1 cellular context compared by ENCODE assay signal in genomic region chr15:77480859-77481258, GRCh38.
TF ChIP-seq lines count a peak whose summit lies in the region.

No MANE protein-coding gene starts in this region.

TF ChIP-seq in SK-N-SH, 30 proteins besides CTCF, POLR2A, EP300 and RAD21 (continued from another document):
- TF ChIP-seq, protein P1, sequence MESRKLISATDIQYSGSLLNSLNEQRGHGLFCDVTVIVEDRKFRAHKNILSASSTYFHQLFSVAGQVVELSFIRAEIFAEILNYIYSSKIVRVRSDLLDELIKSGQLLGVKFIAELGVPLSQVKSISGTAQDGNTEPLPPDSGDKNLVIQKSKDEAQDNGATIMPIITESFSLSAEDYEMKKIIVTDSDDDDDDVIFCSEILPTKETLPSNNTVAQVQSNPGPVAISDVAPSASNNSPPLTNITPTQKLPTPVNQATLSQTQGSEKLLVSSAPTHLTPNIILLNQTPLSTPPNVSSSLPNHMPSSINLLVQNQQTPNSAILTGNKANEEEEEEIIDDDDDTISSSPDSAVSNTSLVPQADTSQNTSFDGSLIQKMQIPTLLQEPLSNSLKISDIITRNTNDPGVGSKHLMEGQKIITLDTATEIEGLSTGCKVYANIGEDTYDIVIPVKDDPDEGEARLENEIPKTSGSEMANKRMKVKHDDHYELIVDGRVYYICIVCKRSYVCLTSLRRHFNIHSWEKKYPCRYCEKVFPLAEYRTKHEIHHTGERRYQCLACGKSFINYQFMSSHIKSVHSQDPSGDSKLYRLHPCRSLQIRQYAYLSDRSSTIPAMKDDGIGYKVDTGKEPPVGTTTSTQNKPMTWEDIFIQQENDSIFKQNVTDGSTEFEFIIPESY (IDR thresholded peaks at IDR 0.05; ENCODE audit: borderline replicate concordance, low read depth): no peak
- TF ChIP-seq REST (IDR thresholded peaks at IDR 0.05; ENCODE audit: low read depth, low read length): no peak
- TF ChIP-seq MAX (IDR thresholded peaks at IDR 0.05; ENCODE audit: low read depth): no peak
- TF ChIP-seq FOXJ3 (CRISPR knock-in tag; IDR thresholded peaks at IDR 0.05): no peak
- TF ChIP-seq TCF12 (IDR thresholded peaks at IDR 0.05): no peak
- TF ChIP-seq MEF2A (IDR thresholded peaks at IDR 0.05; ENCODE audit: borderline replicate concordance, low read depth): no peak
TF ChIP-seq in SK-N-SH: peak in this region for 0.
